26 cellular contexts compared by ENCODE assay signal in the genomic region with DNA sequence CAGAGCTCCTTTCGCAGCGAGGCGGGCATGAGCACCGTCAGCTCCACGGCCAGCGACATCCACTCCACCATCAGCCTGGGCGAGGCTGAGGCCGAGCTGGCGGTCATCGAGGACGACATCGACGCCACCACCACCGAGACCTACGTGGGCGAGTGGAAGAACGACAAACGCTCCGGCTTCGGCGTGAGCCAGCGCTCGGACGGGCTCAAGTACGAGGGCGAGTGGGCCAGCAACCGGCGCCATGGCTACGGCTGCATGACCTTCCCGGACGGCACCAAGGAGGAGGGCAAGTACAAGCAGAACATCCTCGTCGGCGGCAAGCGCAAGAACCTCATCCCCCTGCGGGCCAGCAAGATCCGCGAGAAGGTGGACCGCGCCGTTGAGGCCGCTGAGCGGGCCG. TPM values are rescaled to one million over a fixed set of nuclear protein-coding genes. Genes with fewer than 3 reads are reported as not detected.
"Had no signal": no experiment of that assay in that cellular context is flagged by ENCODE, and none has a peak within 500 bp of the region (broad histone marks: within the 10 kb centered on the region; RNA-seq: fewer than 3 reads in every experiment).

No MANE protein-coding gene starts in this region.

- H3K36me3 ChIP-seq: colonic mucosa, esophagus squamous epithelium, gastrocnemius medialis, heart right ventricle, left lung, lower lobe of right lung had no signal

- H3K9me3 ChIP-seq: colonic mucosa, esophagus squamous epithelium, gastrocnemius medialis, left lung, lower lobe of right lung, mucosa of descending colon had no signal

- H3K27ac ChIP-seq: colonic mucosa, epithelial cell of prostate, esophagus squamous epithelium, gastrocnemius medialis, heart right ventricle, left lung, lower lobe of right lung had no signal

- DNase-seq: colonic mucosa; cortex of kidney; effector CD8-positive, alpha-beta T cell; effector memory CD8-positive, alpha-beta T cell; endodermal cell; erythroblast; esophagus squamous epithelium; foreskin fibroblast; foreskin melanocyte; gastrocnemius medialis; glutamatergic neuron; head of caudate nucleus; heart right ventricle; hippocampal formation; left cardiac atrium; left ventricle myocardium superior; lower lobe of right lung; mesenchymal stem cell; mucosa of descending colon had no signal

- H3K27me3 ChIP-seq: colonic mucosa had no signal

- H3K4me3 ChIP-seq: colonic mucosa, esophagus squamous epithelium, gastrocnemius medialis, heart right ventricle, left lung, lower lobe of right lung, mucosa of descending colon had no signal

- ATAC-seq: effector memory CD8-positive, alpha-beta T cell; esophagus mucosa; gastrocnemius medialis; heart right ventricle; left cardiac atrium; left lung; left ventricle myocardium superior; lower lobe of right lung; mucosa of descending colon had no signal

- H3K4me1 ChIP-seq: colonic mucosa, esophagus squamous epithelium, gastrocnemius medialis, heart right ventricle, left lung, lower lobe of right lung had no signal

- FAIRE-seq: endometrium, islet of Langerhans, keratinocyte had no signal

RNA-seq across cellular contexts. Expression of a gene that starts 42.3 kb away (rescaled TPM):
- total RNA-seq: gastrocnemius medialis, lower leg skin had no signal
- polyA plus RNA-seq: keratinocyte had no signal
